ENCODE assay signal across 1 cellular context in the genomic region with DNA sequence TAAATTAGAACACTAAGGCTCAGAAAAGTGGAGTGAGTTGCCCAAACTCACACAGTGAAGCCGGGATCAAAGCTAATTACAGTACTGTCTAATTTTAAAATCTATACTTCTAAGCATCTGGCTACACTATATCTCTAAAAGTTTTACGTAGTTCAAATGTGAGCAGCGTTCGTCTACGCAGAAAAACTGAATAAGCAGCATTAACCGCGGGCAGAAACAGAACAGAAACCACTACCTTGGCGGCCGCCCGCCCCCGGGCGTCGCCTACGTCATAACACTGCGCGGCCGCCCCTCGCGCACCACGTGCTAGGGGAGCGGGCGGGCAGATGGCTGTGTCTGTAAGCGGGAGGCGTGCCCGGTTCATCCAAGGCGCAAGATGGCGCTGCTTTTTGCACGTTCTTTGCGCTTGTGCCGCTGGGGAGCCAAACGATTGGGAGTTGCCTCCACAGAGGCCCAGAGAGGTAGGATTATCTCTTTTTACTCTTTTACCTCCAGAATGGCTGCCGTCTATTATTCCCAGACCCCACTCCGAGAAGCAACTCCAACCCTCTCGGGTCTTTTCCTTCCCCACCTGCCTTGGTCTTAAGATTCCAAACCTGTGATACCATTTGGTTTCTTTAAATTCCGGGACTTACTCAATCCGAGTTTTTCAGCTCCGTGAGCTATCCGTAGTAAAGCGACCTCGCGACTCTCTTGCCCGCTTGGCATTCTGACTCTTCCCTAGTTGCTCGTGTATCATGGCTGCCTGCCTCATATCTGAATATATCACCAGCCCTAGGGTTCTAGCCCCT.
TF ChIP-seq lines count a peak whose summit lies in the region.

SPRYD4 (plus strand) TSS at position 363 of the 791 bp plus-strand sequence; CDS start at position 377, 14 bp downstream.

TF ChIP-seq in IMR-90, 13 proteins besides CTCF, POLR2A, EP300 and RAD21 (continued from another document):
- TF ChIP-seq SMC3 (IDR thresholded peaks at IDR 0.05; ENCODE audit: low read depth, low read length) (no peak), USF2 (IDR thresholded peaks at IDR 0.05; ENCODE audit: low read depth, low read length) (peak; percentile 97)
